8 cellular contexts compared by ENCODE assay signal in the genomic region with DNA sequence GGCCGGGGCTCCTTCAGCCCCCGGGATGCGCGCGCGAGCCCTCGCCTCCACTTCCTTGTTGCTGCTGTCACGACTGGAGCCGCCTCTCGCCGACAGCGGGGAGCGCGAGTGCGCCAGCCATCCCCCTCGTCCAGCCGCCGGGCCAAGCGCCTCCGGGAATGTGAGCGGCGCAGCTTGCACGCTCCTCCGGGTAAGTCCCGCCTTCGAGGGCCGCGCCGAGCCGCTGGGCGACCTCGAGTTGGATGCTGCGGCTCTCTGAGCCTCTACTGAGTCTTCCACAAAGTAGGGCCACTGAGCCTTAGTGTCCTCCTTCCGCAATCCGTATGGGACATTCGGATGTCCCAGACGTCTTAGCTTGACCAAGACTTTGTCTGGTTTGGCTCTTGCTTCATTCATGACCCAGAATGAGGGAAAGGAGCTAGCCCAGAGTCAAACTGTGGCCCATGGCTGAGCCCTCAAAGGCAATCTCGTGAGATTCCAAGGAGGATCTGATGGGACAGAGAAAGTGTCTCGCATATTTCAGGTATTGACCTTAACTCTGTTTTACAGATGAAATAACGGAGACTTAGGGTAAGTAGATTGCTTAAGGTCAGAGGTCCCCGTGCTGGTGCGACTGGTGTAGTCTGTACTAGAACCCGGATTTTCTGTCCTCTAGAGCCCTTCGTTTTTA. TPM values are rescaled to one million over a fixed set of nuclear protein-coding genes. Genes with fewer than 3 reads are reported as not detected.
DNase-seq lines count a peak whose midpoint lies in the region; ATAC-seq lines count a peak whose summit lies in the region.

No MANE protein-coding gene starts in this region.

- peak overlapping the region; percentile 88 for H3K4me3 Mint-ChIP-seq in stimulated activated memory B cell treated with anti-CD40 and anti-IgM and Interleukin-4, amounts not matched to agents 10 μg/mL and 1 μg/mL and 100 μg/mL, for 72 hours

- peak; percentile 16 for ATAC-seq in stimulated activated memory B cell treated with anti-CD40 and anti-IgM and Interleukin-4, amounts not matched to agents 10 μg/mL and 1 μg/mL and 100 μg/mL, for 72 hours
- no peak for ATAC-seq in GM19463 (IDR thresholded peaks at IDR 0.05; ENCODE audit: unreplicated experiment)

- H3K4me3 ChIP-seq in effector memory CD4-positive, alpha-beta T cell (ENCODE audit: insufficient read depth, low read depth, low read length, poor library complexity, severe bottlenecking), result peak overlapping the region; percentile 75
- peak overlapping the region; percentile 87 for H3K4me3 ChIP-seq in mononuclear cell (ENCODE audit: low read length)

- in situ Hi-C loops in KBM-7 (cut with MboI; ENCODE audit: low pct_unique_long_range_greater_than_20kb, low sequenced_read_pairs), result no loop called here

- H3K27me3 Mint-ChIP-seq in stimulated activated memory B cell treated with anti-CD40 and anti-IgM and Interleukin-4, amounts not matched to agents 10 μg/mL and 1 μg/mL and 100 μg/mL, for 72 hours, result no peaks in the 10 kb centered on the region

- no peaks in the 10 kb centered on the region for H3K27me3 ChIP-seq in effector memory CD4-positive, alpha-beta T cell (replicated peaks; ENCODE audit: control insufficient read depth, insufficient read depth, low read length, poor library complexity, severe bottlenecking)
- no peaks in the 10 kb centered on the region for H3K27me3 ChIP-seq in mononuclear cell (ENCODE audit: insufficient read depth, low read length)

- peak overlapping the region; percentile 64 for H3K27ac ChIP-seq in effector memory CD4-positive, alpha-beta T cell (ENCODE audit: insufficient read depth, low read length, poor library complexity, severe bottlenecking)

- no peaks in the 10 kb centered on the region for H3K9me3 ChIP-seq in effector memory CD4-positive, alpha-beta T cell (ENCODE audit: control insufficient read depth, low read length)
- no peaks in the 10 kb centered on the region for H3K9me3 ChIP-seq in mononuclear cell (ENCODE audit: low read depth, low read length)

- peaks cover 6% of the 10 kb centered on the region for H3K36me3 ChIP-seq in effector memory CD4-positive, alpha-beta T cell (ENCODE audit: control insufficient read depth, insufficient read depth, low read length)

- DNase-seq in NOMO-1 (lab: John Stamatoyannopoulos, UW; ENCODE audit: unreplicated experiment in 2 of 2) (peak; percentile 26 to 39), NOMO-1 treated with dmso at 0.1 percent for 144 hours (lab: John Stamatoyannopoulos, UW; ENCODE audit: unreplicated experiment) (no peak), KBM-7 (peak; percentile 39)
- peak; percentile 27 for DNase-seq in activated CD4-positive, alpha-beta T cell treated with anti-CD3 and anti-CD28 coated beads, Interleukin-2, amount 50 U/mL, for 1 hour
- DNase-seq in effector memory CD4-positive, alpha-beta T cell, result peak; percentile 2 to 27 (median 13)

- peak overlapping the region; percentile 87 for H3K27ac Mint-ChIP-seq in stimulated activated memory B cell treated with anti-CD40 and anti-IgM and Interleukin-4, amounts not matched to agents 10 μg/mL and 1 μg/mL and 100 μg/mL, for 72 hours

- H3K4me1 Mint-ChIP-seq in stimulated activated memory B cell treated with anti-CD40 and anti-IgM and Interleukin-4, amounts not matched to agents 10 μg/mL and 1 μg/mL and 100 μg/mL, for 72 hours, result peaks cover 46% of the 10 kb centered on the region

- peaks cover 28% of the 10 kb centered on the region for H3K36me3 Mint-ChIP-seq in stimulated activated memory B cell treated with anti-CD40 and anti-IgM and Interleukin-4, amounts not matched to agents 10 μg/mL and 1 μg/mL and 100 μg/mL, for 72 hours

- no peaks in the 10 kb centered on the region for H3K9me3 Mint-ChIP-seq in stimulated activated memory B cell treated with anti-CD40 and anti-IgM and Interleukin-4, amounts not matched to agents 10 μg/mL and 1 μg/mL and 100 μg/mL, for 72 hours

- H3K4me1 ChIP-seq in effector memory CD4-positive, alpha-beta T cell (ENCODE audit: control insufficient read depth, insufficient read depth, low read length, poor library complexity, severe bottlenecking), result peaks cover 19% of the 10 kb centered on the region
- peaks cover 31% of the 10 kb centered on the region for H3K4me1 ChIP-seq in mononuclear cell (ENCODE audit: insufficient read depth, low read length)

RNA-seq across cellular contexts. Expression of gene HMGXB3, which starts 0.6 kb away (rescaled TPM):
- total RNA-seq in mononuclear cell, result 27.2 TPM

RNA-seq across cellular contexts. Expression of gene TIGD6, which starts 0.7 kb away (rescaled TPM):
- 2.1 TPM for total RNA-seq in mononuclear cell

RNA-seq across cellular contexts. Expression of gene SLC26A2, which starts 40.6 kb away (rescaled TPM):
- 2.7 TPM for total RNA-seq in mononuclear cell

RNA-seq across cellular contexts. Expression of gene PDE6A, which starts 56.5 kb away (rescaled TPM):
- total RNA-seq in mononuclear cell, result not detected
